In genomic region chr4:64095398-64095797, GRCh38 we compare ENCODE assay signal across 21 cellular contexts.
DNase-seq lines count a peak whose midpoint lies in the region; TF ChIP-seq lines count a peak whose summit lies in the region.
"Had no signal": no experiment of that assay in that cellular context is flagged by ENCODE, and none has a peak within 500 bp of the region (broad histone marks: within the 10 kb centered on the region; RNA-seq: fewer than 3 reads in every experiment).

No MANE protein-coding gene starts in this region.

- CTCF ChIA-PET in MCF 10A (lab: Yijun Ruan, JAX) = interaction anchor here (0.6 to 1.0 kb wide), 3 partner anchors 49 to 532 kb away, joined by 3 to 4 read pairs (median 3); no protein-coding TSS in a partner anchor

- H3K27ac ChIP-seq in breast epithelium = no peak overlapping the region
- no peak overlapping the region for H3K27ac ChIP-seq in neural progenitor cell
- no peak overlapping the region for H3K27ac ChIP-seq in suprapubic skin
- H3K27ac ChIP-seq: 22Rv1, SK-N-MC had no signal

- no peak for TF ChIP-seq EP300 in suprapubic skin (IDR thresholded peaks at IDR 0.05)

- H3F3A ChIP-seq in neural progenitor cell (ENCODE audit: low read depth) = no peaks in the 10 kb centered on the region

- H3K4me3 ChIP-seq in breast epithelium (no peak overlapping the region), neural progenitor cell (no peak overlapping the region), suprapubic skin (no peak overlapping the region)
- H3K4me3 ChIP-seq: GM23338, HAP-1, SK-N-MC had no signal

- H3K9ac ChIP-seq in neural progenitor cell = no peak overlapping the region

- intact Hi-C loops in MCF 10A (cut with micrococcal nuclease) = no loop called here
- intact Hi-C loops in breast epithelium (cut with DNase I; ENCODE audit: low total_unique reads) = no loop called here

- DNase-seq in MCF 10A (ENCODE audit: unreplicated experiment) = no peak
- DNase-seq in breast epithelium (ENCODE audit: low spot score in 2 of 2) = no peak
- DNase-seq in RKO (ENCODE audit: low spot score) = peak; percentile 36
- DNase-seq in neural progenitor cell (ENCODE audit: low spot score) = no peak
- no peak for DNase-seq in anterior cingulate cortex (lab: John Stamatoyannopoulos, UW)
- DNase-seq in HCEC 1CT = no peak
- no peak for DNase-seq in suprapubic skin (ENCODE audit: low spot score in 2 of 2)
- DNase-seq: ACHN; BE2C; DMS153; NCI-H2029; NCI-H446; NCI-H524 treated with DMSO at 0.1 percent for 48 hours; NCI-H774; NK-92 treated with Interleukin-12 subunit alpha and Interleukin-12 subunit beta, amount 100 ng/mL, for 24 hours; SHP77 treated with DMSO at 0.1 percent for 48 hours had no signal

- no peaks in the 10 kb centered on the region for H3K27me3 ChIP-seq in breast epithelium
- no peaks in the 10 kb centered on the region for H3K27me3 ChIP-seq in neural progenitor cell
- H3K27me3 ChIP-seq in suprapubic skin = no peaks in the 10 kb centered on the region
- H3K27me3 ChIP-seq: BE2C had no signal

- no peak overlapping the region for H3K4me2 ChIP-seq in neural progenitor cell
- H3K4me2 ChIP-seq: GM23338 had no signal

- H3K27ac Mint-ChIP-seq in MCF 10A (ENCODE audit: low read depth, unreplicated experiment) (peak overlapping the region; percentile 18), neural progenitor cell (no peak overlapping the region)
- H3K27ac Mint-ChIP-seq: GM23338 had no signal

- no TSS peak for BruUV-seq in MCF 10A (replicated peaks; lab: Mats Ljungman, UMichigan)

- TF ChIP-seq POLR2A in breast epithelium (IDR thresholded peaks at IDR 0.05) (no peak), suprapubic skin (IDR thresholded peaks at IDR 0.05) (no peak)

- H3K79me2 ChIP-seq in neural progenitor cell (ENCODE audit: low read depth) = no peaks in the 10 kb centered on the region

- no peaks in the 10 kb centered on the region for H3K36me3 Mint-ChIP-seq in MCF 10A (ENCODE audit: insufficient read depth, unreplicated experiment)
- no peaks in the 10 kb centered on the region for H3K36me3 Mint-ChIP-seq in neural progenitor cell
- H3K36me3 Mint-ChIP-seq: CD14-positive monocyte had no signal

- H3K9me3 ChIP-seq in breast epithelium (no peaks in the 10 kb centered on the region), neural progenitor cell (ENCODE audit: low read depth) (no peaks in the 10 kb centered on the region), suprapubic skin (no peaks in the 10 kb centered on the region)
- H3K9me3 ChIP-seq: BE2C, HAP-1 had no signal

- POLR2A ChIA-PET in MCF 10A (lab: Yijun Ruan, JAX) = interaction anchor here (0.7 kb wide), 1 partner anchor 9 kb away, joined by 3 read pairs; no protein-coding TSS in a partner anchor

- TF ChIP-seq CTCF in MCF 10A (IDR thresholded peaks at IDR 0.05; ENCODE audit: unreplicated experiment) (no peak), breast epithelium (IDR thresholded peaks at IDR 0.05) (no peak), neural progenitor cell (IDR thresholded peaks at IDR 0.05) (no peak), suprapubic skin (IDR thresholded peaks at IDR 0.05) (no peak)

- no peaks in the 10 kb centered on the region for H3K27me3 Mint-ChIP-seq in MCF 10A (ENCODE audit: insufficient read depth, unreplicated experiment)
- H3K27me3 Mint-ChIP-seq in neural progenitor cell (ENCODE audit: insufficient read depth, low read depth) = no peaks in the 10 kb centered on the region

- H2AFZ ChIP-seq in neural progenitor cell (replicated peaks) = peak overlapping the region; percentile 27
- H2AFZ ChIP-seq: GM23338 had no signal

- no peaks in the 10 kb centered on the region for H4K20me1 ChIP-seq in neural progenitor cell (ENCODE audit: low read depth)

- WGBS in suprapubic skin = 9% methylated on average over 1 of the region's 1 CpG

- peaks cover 6% of the 10 kb centered on the region for H3K4me1 Mint-ChIP-seq in MCF 10A (ENCODE audit: insufficient read depth, unreplicated experiment)
- H3K4me1 Mint-ChIP-seq in neural progenitor cell = no peaks in the 10 kb centered on the region
- H3K4me1 Mint-ChIP-seq: CD14-positive monocyte, GM23338 had no signal

- H3K4me3 Mint-ChIP-seq in MCF 10A (ENCODE audit: unreplicated experiment) (no peak overlapping the region), neural progenitor cell (no peak overlapping the region)
- H3K4me3 Mint-ChIP-seq: CD14-positive monocyte, GM23338 had no signal

- H3K4me1 ChIP-seq in breast epithelium (no peaks in the 10 kb centered on the region), neural progenitor cell (no peaks in the 10 kb centered on the region), suprapubic skin (no peaks in the 10 kb centered on the region)
- H3K4me1 ChIP-seq: BE2C, HAP-1 had no signal

- H3K9me3 Mint-ChIP-seq in MCF 10A (ENCODE audit: unreplicated experiment) (peaks cover 9% of the 10 kb centered on the region), neural progenitor cell (no peaks in the 10 kb centered on the region)
- H3K9me3 Mint-ChIP-seq: GM23338 had no signal

- H3K36me3 ChIP-seq in breast epithelium (no peaks in the 10 kb centered on the region), neural progenitor cell (no peaks in the 10 kb centered on the region), suprapubic skin (no peaks in the 10 kb centered on the region)
- H3K36me3 ChIP-seq: BE2C, HAP-1 had no signal
